Comparison of ENCODE assay signal across 8 cellular contexts in the genomic region with DNA sequence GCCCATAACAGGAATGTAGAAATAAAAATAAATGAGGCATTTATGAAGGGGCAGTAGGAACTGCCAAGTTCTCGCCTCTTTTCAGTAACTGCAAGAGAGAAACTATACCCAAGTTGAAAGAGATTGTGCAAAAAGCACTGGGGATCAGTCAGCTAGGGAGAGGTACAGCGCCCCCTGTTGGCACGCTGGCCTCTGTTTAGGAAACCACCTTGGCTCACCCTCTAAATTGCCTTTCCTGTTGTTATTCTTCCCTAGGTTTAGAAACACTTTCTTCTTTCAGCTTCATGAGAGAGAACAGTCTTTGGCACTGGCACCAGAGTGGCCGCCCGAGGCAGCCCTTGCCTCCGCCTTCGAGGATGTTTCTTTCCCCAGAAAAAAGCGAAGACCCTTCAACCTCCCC.
DNase-seq lines count a peak whose midpoint lies in the region; ATAC-seq, FAIRE-seq and TF ChIP-seq lines count a peak whose summit lies in the region.

No MANE protein-coding gene starts in this region.

- no peaks in the 10 kb centered on the region for H3K4me1 ChIP-seq in A549

- peak; percentile 31; the same call in 2 of the 3 replicates for TF ChIP-seq CTCF in A549 (IDR thresholded peaks at IDR 0.05)
- peak; percentile 52 for TF ChIP-seq CTCF in GM20000 (IDR thresholded peaks at IDR 0.05; ENCODE audit: extremely low read depth, missing control alignments)
- TF ChIP-seq CTCF in fibroblast of the aortic adventitia (IDR thresholded peaks at IDR 0.05; ENCODE audit: insufficient read depth, low read length) = peak; percentile 74

- DNase-seq in A549 (ENCODE audit: low read depth in 1 of 2, low spot score in 1 of 2) = peak in 1 of 2 experiments; percentile 17
- peak; percentile 34 for DNase-seq in GM20000 (ENCODE audit: low spot score)
- DNase-seq in NCI-H82 (lab: John Stamatoyannopoulos, UW) = peak; percentile 68
- peak; percentile 31 for DNase-seq in activated T-cell treated with anti-CD3 and anti-CD28 coated beads for 4 hours
- DNase-seq in fibroblast of the aortic adventitia (ENCODE audit: low read depth) = peak; percentile 76
- DNase-seq in occipital lobe (lab: John Stamatoyannopoulos, UW) = peak; percentile 7
- peak; percentile 68 for DNase-seq in ureter (ENCODE audit: low spot score)

- H3K9me3 ChIP-seq in A549 = no peaks in the 10 kb centered on the region

- H3K27ac ChIP-seq in A549 = no peak overlapping the region

- no peak overlapping the region for H3K4me2 ChIP-seq in A549

- POLR2A ChIA-PET in A549 (lab: Yijun Ruan, JAX) = interaction anchor here (1.3 kb wide), 1 partner anchor 346 kb away, joined by 4 read pairs; no protein-coding TSS in a partner anchor

- FAIRE-seq in A549 (lab: Jason Lieb, UNC) = no peak

- no peak for TF ChIP-seq POLR2A in A549 (IDR thresholded peaks at IDR 0.05; ENCODE audit: low read length)

- ATAC-seq in A549 = peak in 1 of 2 experiments; percentile 57; a peak in 2 of 6 replicates
- ATAC-seq in HG02885 (IDR thresholded peaks at IDR 0.05; ENCODE audit: poor library complexity, unreplicated experiment) = no peak

- no peak for TF ChIP-seq EP300 in A549 (IDR thresholded peaks at IDR 0.05)

- CTCF ChIA-PET in A549 (lab: Yijun Ruan, JAX) = interaction anchor here (1.3 kb wide), 1 partner anchor 16 kb away, joined by 4 read pairs; no protein-coding TSS in a partner anchor

- TF ChIP-seq RAD21 in A549 (conservative IDR thresholded peaks at IDR 0.05 in 1 of 2, IDR thresholded peaks at IDR 0.05 in 1 of 2) = peak in 1 of 2 experiments; percentile 38; a peak in 2 of 5 replicates

- no peak overlapping the region for H3K4me3 ChIP-seq in A549
- H3K4me3 ChIP-seq in fibroblast of the aortic adventitia (ENCODE audit: low read depth, low read length) = no peak overlapping the region

- WGBS in A549 (ENCODE audit: missing lambda C conversion rate) = 6% methylated on average over 8 of the region's 8 CpGs

TF ChIP-seq in A549, 52 proteins besides CTCF, POLR2A, EP300 and RAD21:
- TF ChIP-seq BHLHE40 (IDR thresholded peaks at IDR 0.05; ENCODE audit: low read depth, low read length) = no peak
